In the genomic region with DNA sequence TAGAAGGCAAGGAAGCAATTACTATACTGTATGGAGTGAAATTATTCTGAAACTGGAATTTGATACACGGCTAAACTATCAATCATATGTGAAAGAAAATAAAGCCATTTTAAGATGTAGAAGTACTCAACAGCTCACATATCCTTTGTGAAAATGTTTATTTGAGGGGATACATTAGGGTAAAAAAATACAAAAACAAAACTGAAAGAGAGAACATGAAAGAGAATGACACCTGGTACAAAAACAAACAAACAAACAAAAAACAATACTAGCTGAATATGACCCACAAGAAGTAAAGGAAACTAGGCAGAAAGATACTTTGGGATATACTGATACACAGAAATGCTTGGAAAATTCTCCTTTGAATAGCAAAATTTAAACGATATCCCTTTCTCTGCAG, we compare ENCODE assay signal across 24 cellular contexts. TPM values are rescaled to one million over a fixed set of nuclear protein-coding genes. Genes with fewer than 3 reads are reported as not detected.
"Had no signal": no experiment of that assay in that cellular context is flagged by ENCODE, and none has a peak within 500 bp of the region (broad histone marks: within the 10 kb centered on the region; RNA-seq: fewer than 3 reads in every experiment).

No MANE protein-coding gene starts in this region.

- H2AFZ ChIP-seq: neural progenitor cell had no signal

- H3K4me3 ChIP-seq: colonic mucosa, esophagus squamous epithelium, gastroesophageal sphincter, neural progenitor cell, ovary, tibial artery, upper lobe of right lung, vagina had no signal

- H3K9me3 ChIP-seq: colonic mucosa, esophagus squamous epithelium, gastroesophageal sphincter, ovary, tibial artery, upper lobe of right lung, vagina had no signal

- H3K4me1 ChIP-seq: colonic mucosa, esophagus squamous epithelium, gastroesophageal sphincter, neural progenitor cell, tibial artery, upper lobe of right lung, vagina had no signal

- DNase-seq: colonic mucosa; dermis blood vessel endothelial cell; esophagus squamous epithelium; foreskin fibroblast; glutamatergic neuron; left colon; left ventricle myocardium superior; midbrain; nucleus accumbens; ovary; right cardiac atrium; stimulated activated CD4-positive, alpha-beta T cell treated with anti-CD3 and anti-CD28 coated beads, Interleukin-15, amount 100 ng/mL, for 24 hours; stimulated activated CD4-positive, alpha-beta T cell treated with anti-CD3 and anti-CD28 coated beads, Interleukin-1b, Interleukin-23, amount 100 ng/mL, for 48 hours; stimulated activated CD4-positive, alpha-beta T cell treated with anti-CD3 and anti-CD28 coated beads, Interleukin-4, amount 100 ng/mL, for 24 hours; tibial artery; upper lobe of right lung had no signal

- H3K4me2 ChIP-seq: neural progenitor cell had no signal

- H3K27me3 Mint-ChIP-seq: progenitor cell of endocrine pancreas; stimulated activated naive CD8-positive, alpha-beta T cell treated with anti-CD3 and anti-CD28 coated beads, Interleukin-15, Interleukin-2, amounts not matched to agents 100 ng/mL and 50 ng/mL, for 24 hours had no signal

- H3K27me3 ChIP-seq: colonic mucosa, esophagus squamous epithelium, gastroesophageal sphincter, neural progenitor cell, ovary, tibial artery, upper lobe of right lung, vagina had no signal

- H3K36me3 ChIP-seq: colonic mucosa, esophagus squamous epithelium, gastroesophageal sphincter, neural progenitor cell, ovary, tibial artery, upper lobe of right lung, vagina had no signal

- H3K9me3 Mint-ChIP-seq: natural killer cell treated with Interleukin-12 subunit alpha and Interleukin-12 subunit beta and Interleukin-15 and Interleukin-18, amount 100 ng/mL, for 72 hours; neural progenitor cell; stimulated activated memory B cell treated with anti-CD40 and anti-IgM and Interleukin-4, amounts not matched to agents 10 μg/mL and 1 μg/mL and 100 μg/mL, for 72 hours; stimulated activated naive CD8-positive, alpha-beta T cell treated with anti-CD3 and anti-CD28 coated beads, Interleukin-15, Interleukin-2, amounts not matched to agents 100 ng/mL and 50 ng/mL, for 24 hours had no signal

- H3K9ac ChIP-seq: neural progenitor cell had no signal

- H3K4me1 Mint-ChIP-seq: neural progenitor cell; stimulated activated memory B cell treated with anti-CD40 and anti-IgM and Interleukin-4, amounts not matched to agents 10 μg/mL and 1 μg/mL and 100 μg/mL, for 72 hours had no signal

- H3K27ac Mint-ChIP-seq: natural killer cell treated with Interleukin-12 subunit alpha and Interleukin-12 subunit beta and Interleukin-15 and Interleukin-18, amount 100 ng/mL, for 72 hours; neural progenitor cell; progenitor cell of endocrine pancreas; stimulated activated memory B cell treated with anti-CD40 and anti-IgM and Interleukin-4, amounts not matched to agents 10 μg/mL and 1 μg/mL and 100 μg/mL, for 72 hours; stimulated activated naive CD8-positive, alpha-beta T cell treated with anti-CD3 and anti-CD28 coated beads, Interleukin-15, Interleukin-2, amounts not matched to agents 100 ng/mL and 50 ng/mL, for 24 hours had no signal

- H3K4me3 Mint-ChIP-seq: natural killer cell treated with Interleukin-12 subunit alpha and Interleukin-12 subunit beta and Interleukin-15 and Interleukin-18, amount 100 ng/mL, for 72 hours; neural progenitor cell; stimulated activated memory B cell treated with anti-CD40 and anti-IgM and Interleukin-4, amounts not matched to agents 10 μg/mL and 1 μg/mL and 100 μg/mL, for 72 hours; stimulated activated naive CD8-positive, alpha-beta T cell treated with anti-CD3 and anti-CD28 coated beads, Interleukin-15, Interleukin-2, amounts not matched to agents 100 ng/mL and 50 ng/mL, for 24 hours had no signal

- H3K36me3 Mint-ChIP-seq: natural killer cell treated with Interleukin-12 subunit alpha and Interleukin-12 subunit beta and Interleukin-15 and Interleukin-18, amount 100 ng/mL, for 72 hours; neural progenitor cell; stimulated activated memory B cell treated with anti-CD40 and anti-IgM and Interleukin-4, amounts not matched to agents 10 μg/mL and 1 μg/mL and 100 μg/mL, for 72 hours had no signal

- ATAC-seq: gastroesophageal sphincter; left colon; left ventricle myocardium superior; natural killer cell treated with Interleukin-12 subunit alpha and Interleukin-12 subunit beta and Interleukin-15 and Interleukin-18, amount 100 ng/mL, for 72 hours; right cardiac atrium; stimulated activated memory B cell treated with anti-CD40 and anti-IgM and Interleukin-4, amounts not matched to agents 10 μg/mL and 1 μg/mL and 100 μg/mL, for 72 hours; upper lobe of right lung had no signal

- H3K27ac ChIP-seq: colonic mucosa, esophagus squamous epithelium, gastroesophageal sphincter, neural progenitor cell, ovary, tibial artery, upper lobe of right lung, vagina had no signal

RNA-seq across cellular contexts. Expression of gene EREG, which starts 59.2 kb away (rescaled TPM):
- total RNA-seq: lung microvascular endothelial cell; natural killer cell treated with Interleukin-12 subunit alpha and Interleukin-12 subunit beta and Interleukin-15 and Interleukin-18, amount 100 ng/mL, for 72 hours; progenitor cell of endocrine pancreas had no signal
